In genomic region chr9:13450723-13451122, GRCh38 we compare ENCODE assay signal across 12 cellular contexts.
DNase-seq lines count a peak whose midpoint lies in the region; ATAC-seq and TF ChIP-seq lines count a peak whose summit lies in the region.
"Had no signal": no experiment of that assay in that cellular context is flagged by ENCODE, and none has a peak within 500 bp of the region (broad histone marks: within the 10 kb centered on the region; RNA-seq: fewer than 3 reads in every experiment).

No MANE protein-coding gene starts in this region.

- no peaks in the 10 kb centered on the region for H3K27me3 ChIP-seq in GM23338 (ENCODE audit: insufficient read depth)

- no peaks in the 10 kb centered on the region for H3K36me3 Mint-ChIP-seq in GM23338 (ENCODE audit: low read depth)

- H3K27ac Mint-ChIP-seq in GM23338 = no peak overlapping the region

- H3K4me3 Mint-ChIP-seq in GM23338 = no peak overlapping the region

- no peaks in the 10 kb centered on the region for H3K9me2 ChIP-seq in GM23338 (ENCODE audit: insufficient read depth)

- H3K4me1 ChIP-seq in GM23338 (ENCODE audit: insufficient read depth) = peaks cover 11% of the 10 kb centered on the region; the same call in 1 of the 2 replicates

- DNase-seq in GM23338 (ENCODE audit: low spot score) (no peak), activated gamma-delta T cell (lab: John Stamatoyannopoulos, UW) (no peak), kidney glomerular epithelial cell (lab: John Stamatoyannopoulos, UW) (no peak)
- DNase-seq in activated T-cell treated with anti-CD3 and anti-CD28 coated beads, Interleukin-2, amount 50 U/mL, for 48 hours = no peak
- DNase-seq: SHP77 had no signal

- no peak overlapping the region for H3K4me3 ChIP-seq in GM23338
- H3K4me3 ChIP-seq: K562, skin epidermis had no signal

- no peaks in the 10 kb centered on the region for H3K9me3 Mint-ChIP-seq in GM23338

- H4K20me1 ChIP-seq in GM23338 (replicated peaks; ENCODE audit: insufficient read depth) = no peaks in the 10 kb centered on the region

- no peaks in the 10 kb centered on the region for H3K36me3 ChIP-seq in GM23338 (ENCODE audit: insufficient read depth)

- TF ChIP-seq CTCF in GM23338 (conservative IDR thresholded peaks at IDR 0.05; ENCODE audit: low read depth in 2 of 2) = no peak

- no peak overlapping the region for H3K4me2 ChIP-seq in GM23338

- peak overlapping the region; percentile 57 for H3K27ac ChIP-seq in cingulate gyrus (ENCODE audit: low read depth, low read length)
- no peak overlapping the region for H3K27ac ChIP-seq in GM23338 (ENCODE audit: low read depth)
- H3K27ac ChIP-seq: C4-2B, skin epidermis had no signal

- H3F3A ChIP-seq in GM23338 (replicated peaks; ENCODE audit: low read depth) = no peaks in the 10 kb centered on the region

- no peaks in the 10 kb centered on the region for H3K79me2 ChIP-seq in GM23338 (replicated peaks; ENCODE audit: insufficient read depth)

- H3K27me3 Mint-ChIP-seq in GM23338 (ENCODE audit: insufficient read depth, low read depth, poor library complexity) = peaks cover 2% of the 10 kb centered on the region

- peak; percentile 74 for ATAC-seq in GM18499 (IDR thresholded peaks at IDR 0.05; ENCODE audit: insufficient read depth, unreplicated experiment)
- peak; percentile 55 for ATAC-seq in GM21576 (IDR thresholded peaks at IDR 0.05; ENCODE audit: unreplicated experiment)
- peak; percentile 76 for ATAC-seq in HG03565 (IDR thresholded peaks at IDR 0.05; ENCODE audit: unreplicated experiment)
- no peak for ATAC-seq in GM23338
- ATAC-seq: K562 had no signal

- H3K4me1 Mint-ChIP-seq in GM23338 = peaks cover 18% of the 10 kb centered on the region

- no peak overlapping the region for H2AFZ ChIP-seq in GM23338

TF ChIP-seq in GM23338, 12 proteins besides CTCF, POLR2A, EP300 and RAD21:
- TF ChIP-seq STAT1 (IDR thresholded peaks at IDR 0.05; ENCODE audit: unreplicated experiment) = no peak
- TF ChIP-seq REST (IDR thresholded peaks at IDR 0.05; ENCODE audit: unreplicated experiment) = no peak
- no peak for TF ChIP-seq NANOG (IDR thresholded peaks at IDR 0.05; ENCODE audit: borderline replicate concordance)
- TF ChIP-seq CREB1 (CRISPR knock-in tag; IDR thresholded peaks at IDR 0.05; ENCODE audit: low read depth) = no peak
- no peak for TF ChIP-seq EZH2phosphoT487 (IDR thresholded peaks at IDR 0.05; ENCODE audit: unreplicated experiment)
- no peak for TF ChIP-seq ETS1 (IDR thresholded peaks at IDR 0.05)
- TF ChIP-seq ZNF331 (CRISPR knock-in tag; IDR thresholded peaks at IDR 0.05; ENCODE audit: low read depth) = no peak
- no peak for TF ChIP-seq EZH2 (IDR thresholded peaks at IDR 0.05; ENCODE audit: low read depth, unreplicated experiment)
- no peak for TF ChIP-seq ZNF114 (CRISPR knock-in tag; IDR thresholded peaks at IDR 0.05)
- TF ChIP-seq JUNB (IDR thresholded peaks at IDR 0.05; ENCODE audit: unreplicated experiment) = no peak
